In the genomic region with DNA sequence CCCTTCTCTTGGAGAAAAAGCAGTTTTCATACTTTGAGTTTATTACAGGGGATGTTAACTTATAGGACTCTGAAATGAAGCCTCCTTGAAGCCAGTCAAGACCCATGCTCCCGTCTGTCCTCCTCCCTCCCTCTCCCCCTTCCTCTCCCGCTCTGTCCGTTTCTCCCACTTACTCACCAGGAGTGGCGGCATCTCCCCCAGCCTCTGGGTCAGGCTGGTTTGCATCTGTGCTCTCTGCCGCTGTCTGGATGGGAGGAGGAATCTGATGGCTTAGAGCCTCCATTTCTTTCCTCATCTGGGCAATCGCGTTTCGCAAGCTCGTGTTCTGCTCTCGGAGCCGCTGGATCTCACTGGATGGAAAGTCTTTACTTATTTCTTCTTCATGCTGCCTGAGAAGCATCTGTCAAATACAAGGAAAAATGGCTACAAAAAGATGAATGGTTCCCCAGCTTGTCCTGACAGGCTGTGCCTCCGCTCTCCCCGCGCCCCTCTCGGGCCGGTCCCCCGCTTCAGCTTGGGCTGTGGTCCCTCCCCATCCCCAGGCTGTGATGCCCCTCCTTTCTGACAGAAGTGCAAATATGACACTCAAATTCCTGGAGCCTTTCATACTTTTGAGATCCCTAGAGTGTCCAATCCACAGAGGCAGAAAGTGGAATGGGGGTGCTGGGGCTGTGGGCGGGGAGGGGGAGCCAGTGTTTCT, we compare ENCODE assay signal across 29 cellular contexts. TPM values are rescaled to one million over a fixed set of nuclear protein-coding genes. Genes with fewer than 3 reads are reported as not detected.
DNase-seq lines count a peak whose midpoint lies in the region; ATAC-seq, FAIRE-seq and TF ChIP-seq lines count a peak whose summit lies in the region.
"Had no signal": no experiment of that assay in that cellular context is flagged by ENCODE, and none has a peak within 500 bp of the region (broad histone marks: within the 10 kb centered on the region; RNA-seq: fewer than 3 reads in every experiment).

No MANE protein-coding gene starts in this region.

- intact Hi-C loops in spleen (cut with DNase I; ENCODE audit: low total_unique reads) = no loop called here

- no peaks in the 10 kb centered on the region for H3K79me2 ChIP-seq in astrocyte (ENCODE audit: insufficient read depth, low read length)

- H4K20me1 ChIP-seq in astrocyte (ENCODE audit: insufficient read depth, low read length) = no peaks in the 10 kb centered on the region
- H4K20me1 ChIP-seq: BLaER1 had no signal

- in situ Hi-C loops in GM13976 (cut with MboI; ENCODE audit: low sequenced_read_pairs, unreplicated experiment) = no loop called here

- no peak overlapping the region for H3K27ac Mint-ChIP-seq in astrocyte (ENCODE audit: unreplicated experiment)
- H3K27ac Mint-ChIP-seq: CD4-positive, CD25-positive, alpha-beta regulatory T cell had no signal

- H3K4me2 ChIP-seq in astrocyte (ENCODE audit: low read length) = no peak overlapping the region
- H3K4me2 ChIP-seq: BLaER1 had no signal

- no peak overlapping the region for H3K4me3 ChIP-seq in astrocyte (ENCODE audit: insufficient read depth, low read depth, low read length)
- no peak overlapping the region for H3K4me3 ChIP-seq in spleen
- H3K4me3 ChIP-seq: BLaER1, K562, SJCRH30 had no signal

- H3K27ac ChIP-seq in astrocyte (ENCODE audit: low read depth, low read length) (no peak overlapping the region), spleen (no peak overlapping the region)
- H3K27ac ChIP-seq: BLaER1, SJCRH30 had no signal

- H2AFZ ChIP-seq in astrocyte (ENCODE audit: low read depth, low read length) = no peak overlapping the region

- TF ChIP-seq POLR2A in spleen (IDR thresholded peaks at IDR 0.05) = no peak

- TF ChIP-seq CTCF in GM13976 (IDR thresholded peaks at IDR 0.05; ENCODE audit: borderline replicate concordance, control extremely low read depth, extremely low read depth, insufficient read depth, missing control alignments) = no peak
- no peak for TF ChIP-seq CTCF in astrocyte (IDR thresholded peaks at IDR 0.05; ENCODE audit: insufficient read depth, low read depth, low read length)
- TF ChIP-seq CTCF in spleen (IDR thresholded peaks at IDR 0.05 in 8 of 11, conservative IDR thresholded peaks at IDR 0.05 in 3 of 11) = no peak

- DNase-seq in GM13976 (ENCODE audit: low spot score) = peak; percentile 10
- DNase-seq in astrocyte (ENCODE audit: low read depth) = no peak
- DNase-seq in left kidney (ENCODE audit: low read depth, low spot score) = peak; percentile 58
- peak; percentile 30 for DNase-seq in spleen
- DNase-seq: CD4-positive, CD25-positive, alpha-beta regulatory T cell; DMS53; Kasumi-1; MV-4-11; NCI-H1105 treated with DMSO at 0.1 percent for 48 hours; NCI-H146; NCI-H1930; NCI-H2107; NCI-H446 treated with DMSO at 0.1 percent for 48 hours; NCI-H526; NCI-H82; NK-92 treated with Interleukin-12 subunit alpha and Interleukin-12 subunit beta, amount 100 ng/mL, for 24 hours; PC-3; SJCRH30 had no signal

- 90 to 95% (median 94%) methylated on average over 18 of the region's 18 CpGs for WGBS in spleen, 5 donors

- no peaks in the 10 kb centered on the region for H3K4me1 ChIP-seq in astrocyte (ENCODE audit: insufficient read depth, low read length)
- H3K4me1 ChIP-seq in spleen = no peaks in the 10 kb centered on the region
- H3K4me1 ChIP-seq: SJCRH30 had no signal

- no peaks in the 10 kb centered on the region for H3K27me3 ChIP-seq in astrocyte (ENCODE audit: insufficient read depth, low read length)
- no peaks in the 10 kb centered on the region for H3K27me3 ChIP-seq in spleen (replicated peaks in 1 of 7)
- H3K27me3 ChIP-seq: BLaER1, SJCRH30 had no signal

- H3K36me3 Mint-ChIP-seq in astrocyte (ENCODE audit: low read depth, unreplicated experiment) = peaks cover 48% of the 10 kb centered on the region

- H3K9me3 ChIP-seq in astrocyte (ENCODE audit: insufficient read depth, low read depth, low read length) (no peaks in the 10 kb centered on the region), spleen (no peaks in the 10 kb centered on the region)
- H3K9me3 ChIP-seq: BLaER1, SJCRH30 had no signal

- H3K27me3 Mint-ChIP-seq in astrocyte (ENCODE audit: low read depth, unreplicated experiment) = peaks cover 33% of the 10 kb centered on the region

- no peaks in the 10 kb centered on the region for H3K9me3 Mint-ChIP-seq in astrocyte (ENCODE audit: unreplicated experiment)
- H3K9me3 Mint-ChIP-seq: CD4-positive, CD25-positive, alpha-beta regulatory T cell had no signal

- no peak for FAIRE-seq in astrocyte (lab: Jason Lieb, UNC)
- FAIRE-seq: A204.1, D721Med, H54, HTR-8/SVneo, K562 had no signal

- ATAC-seq in HG03460 (IDR thresholded peaks at IDR 0.05; ENCODE audit: unreplicated experiment) (no peak), GM19395 (IDR thresholded peaks at IDR 0.05; ENCODE audit: unreplicated experiment) (no peak), HG03457 (IDR thresholded peaks at IDR 0.05; ENCODE audit: unreplicated experiment) (no peak)
- ATAC-seq: K562, PC-3, Right ventricle myocardium inferior, SK-N-SH treated with all-trans-retinoic acid at 6 μM for 48 hours had no signal

- peak overlapping the region; percentile 73 for H3K4me3 Mint-ChIP-seq in astrocyte (ENCODE audit: unreplicated experiment)
- H3K4me3 Mint-ChIP-seq: CD4-positive, CD25-positive, alpha-beta regulatory T cell had no signal

- H3K4me1 Mint-ChIP-seq in astrocyte (ENCODE audit: low read depth, unreplicated experiment) = no peaks in the 10 kb centered on the region

- no peak overlapping the region for H3K9ac ChIP-seq in astrocyte (ENCODE audit: low read length)
- H3K9ac ChIP-seq: BLaER1 had no signal

- H3K36me3 ChIP-seq in astrocyte (ENCODE audit: insufficient read depth, low read length) (no peaks in the 10 kb centered on the region), spleen (peaks cover 0 to 69% (median 22%) of the 10 kb centered on the region in 6 donors)
- H3K36me3 ChIP-seq: SJCRH30 had no signal

RNA-seq across cellular contexts. Expression of gene CCDC57, which starts 40.0 kb away (rescaled TPM):
- total RNA-seq in astrocyte (19.9 and 20.4 TPM in 2 replicates), spleen (10 to 100 TPM; 28.8 to 59.6 (median 43.6) TPM)
- 100 to 1,000 TPM in 1 of 3 donors, 10 to 100 TPM in 2; 82.4 to 164 (median 83.0) TPM for polyA plus RNA-seq in spleen

RNA-seq across cellular contexts. Expression of gene SLC16A3, which starts 56.2 kb away (rescaled TPM):
- 292 and 385 TPM in 2 replicates for total RNA-seq in astrocyte
- 100 to 1,000 TPM in 3 of 7 donors, 10 to 100 TPM in 4; 41.7 to 185 (median 91.6) TPM for total RNA-seq in spleen
- polyA plus RNA-seq in spleen = 10 to 100 TPM; 11.1 to 28.2 (median 16.5) TPM
